ENCODE assay signal across 2 cellular contexts in the genomic region with DNA sequence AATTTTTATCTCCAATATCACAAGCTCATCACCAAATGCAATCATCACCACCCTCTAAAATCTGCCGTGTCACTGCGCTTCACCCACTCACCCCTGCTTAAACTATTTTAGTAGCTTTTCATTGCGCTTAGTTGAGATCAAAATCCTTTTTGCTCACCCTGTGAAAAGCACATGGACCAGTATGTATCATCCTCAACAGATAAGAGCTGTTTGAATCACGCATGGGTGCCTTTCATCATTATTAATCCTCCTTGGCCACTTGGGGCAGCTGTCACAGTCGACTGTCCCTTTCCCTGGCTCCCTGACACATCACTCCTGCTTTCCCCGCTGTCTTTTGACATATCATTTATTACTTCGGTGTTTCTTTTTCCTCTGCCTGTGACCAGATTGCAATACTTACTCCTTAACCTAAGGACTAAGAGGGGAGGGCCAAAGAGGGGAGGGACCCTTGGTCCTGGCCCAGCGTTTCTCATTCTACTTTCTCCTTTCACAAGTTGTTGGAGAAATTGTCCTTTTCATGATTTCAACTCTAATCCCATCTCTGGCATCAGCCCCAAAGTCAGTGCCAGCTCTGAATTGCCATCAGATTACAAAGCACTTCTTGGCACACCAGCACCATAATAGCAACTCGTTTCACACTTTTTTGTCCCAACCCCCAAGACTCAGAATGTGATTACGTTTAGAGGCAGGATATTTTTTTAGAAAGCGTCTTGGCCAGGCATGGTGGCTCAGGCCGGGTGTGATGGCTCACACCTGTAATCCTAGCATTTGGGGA.
TF ChIP-seq lines count a peak whose summit lies in the region.

No MANE protein-coding gene starts in this region.

TF ChIP-seq in HEK293, 187 proteins besides CTCF, POLR2A, EP300 and RAD21:
- TF ChIP-seq ZNF16 (tag by site-specific recombination; IDR thresholded peaks at IDR 0.05; ENCODE audit: low read depth): no peak
- peak; percentile 93 for TF ChIP-seq PRDM1 (tag by site-specific recombination; IDR thresholded peaks at IDR 0.05)

TF ChIP-seq in HepG2, 621 proteins besides CTCF, POLR2A, EP300 and RAD21:
- TF ChIP-seq NKX3-1 (CRISPR knock-in tag; IDR thresholded peaks at IDR 0.05) (no peak), NFE2 (CRISPR knock-in tag; IDR thresholded peaks at IDR 0.05) (no peak), MYC (CRISPR knock-in tag; IDR thresholded peaks at IDR 0.05; ENCODE audit: borderline replicate concordance) (no peak), ZSCAN25 (CRISPR knock-in tag; IDR thresholded peaks at IDR 0.05) (no peak), HDAC6 (IDR thresholded peaks at IDR 0.05; ENCODE audit: low read depth, low read length) (no peak), SMC3 (IDR thresholded peaks at IDR 0.05; ENCODE audit: low read length) (peak; percentile 17; the same call in 1 of the 2 replicates), U2AF1 (optimal IDR thresholded peaks at IDR 0.05; ENCODE audit: low read depth, low read length) (no peak), STAG1 (CRISPR knock-in tag; IDR thresholded peaks at IDR 0.05) (peak; percentile 39; the same call in 1 of the 2 replicates), ZNF101 (CRISPR knock-in tag; IDR thresholded peaks at IDR 0.05; ENCODE audit: borderline replicate concordance, low read depth) (no peak), NFKBIZ (CRISPR knock-in tag; IDR thresholded peaks at IDR 0.05) (no peak), ZNF282 (IDR thresholded peaks at IDR 0.05; ENCODE audit: partially characterized antibody) (no peak), ZBTB21 (CRISPR knock-in tag; IDR thresholded peaks at IDR 0.05) (no peak), ZNF598 (CRISPR knock-in tag; IDR thresholded peaks at IDR 0.05; ENCODE audit: borderline replicate concordance) (no peak), ZNF768 (CRISPR knock-in tag; IDR thresholded peaks at IDR 0.05) (no peak), ETV6 (CRISPR knock-in tag; conservative IDR thresholded peaks at IDR 0.05) (no peak), TMF1 (CRISPR knock-in tag; IDR thresholded peaks at IDR 0.05; ENCODE audit: low read depth) (no peak), ZNF672 (CRISPR knock-in tag; IDR thresholded peaks at IDR 0.05) (no peak), TRIM24 (CRISPR knock-in tag; IDR thresholded peaks at IDR 0.05) (no peak)
- TF ChIP-seq, protein P1, sequence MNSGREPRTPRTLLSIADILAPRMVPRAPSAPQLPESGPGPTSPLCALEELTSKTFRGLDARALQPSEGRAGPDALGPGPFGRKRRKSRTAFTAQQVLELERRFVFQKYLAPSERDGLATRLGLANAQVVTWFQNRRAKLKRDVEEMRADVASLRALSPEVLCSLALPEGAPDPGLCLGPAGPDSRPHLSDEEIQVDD (CRISPR knock-in tag; IDR thresholded peaks at IDR 0.05; ENCODE audit: borderline replicate concordance): no peak
- TF ChIP-seq, protein P2, sequence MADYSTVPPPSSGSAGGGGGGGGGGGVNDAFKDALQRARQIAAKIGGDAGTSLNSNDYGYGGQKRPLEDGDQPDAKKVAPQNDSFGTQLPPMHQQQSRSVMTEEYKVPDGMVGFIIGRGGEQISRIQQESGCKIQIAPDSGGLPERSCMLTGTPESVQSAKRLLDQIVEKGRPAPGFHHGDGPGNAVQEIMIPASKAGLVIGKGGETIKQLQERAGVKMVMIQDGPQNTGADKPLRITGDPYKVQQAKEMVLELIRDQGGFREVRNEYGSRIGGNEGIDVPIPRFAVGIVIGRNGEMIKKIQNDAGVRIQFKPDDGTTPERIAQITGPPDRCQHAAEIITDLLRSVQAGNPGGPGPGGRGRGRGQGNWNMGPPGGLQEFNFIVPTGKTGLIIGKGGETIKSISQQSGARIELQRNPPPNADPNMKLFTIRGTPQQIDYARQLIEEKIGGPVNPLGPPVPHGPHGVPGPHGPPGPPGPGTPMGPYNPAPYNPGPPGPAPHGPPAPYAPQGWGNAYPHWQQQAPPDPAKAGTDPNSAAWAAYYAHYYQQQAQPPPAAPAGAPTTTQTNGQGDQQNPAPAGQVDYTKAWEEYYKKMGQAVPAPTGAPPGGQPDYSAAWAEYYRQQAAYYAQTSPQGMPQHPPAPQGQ (CRISPR knock-in tag; IDR thresholded peaks at IDR 0.05; ENCODE audit: borderline replicate concordance): no peak
- TF ChIP-seq, protein P3, sequence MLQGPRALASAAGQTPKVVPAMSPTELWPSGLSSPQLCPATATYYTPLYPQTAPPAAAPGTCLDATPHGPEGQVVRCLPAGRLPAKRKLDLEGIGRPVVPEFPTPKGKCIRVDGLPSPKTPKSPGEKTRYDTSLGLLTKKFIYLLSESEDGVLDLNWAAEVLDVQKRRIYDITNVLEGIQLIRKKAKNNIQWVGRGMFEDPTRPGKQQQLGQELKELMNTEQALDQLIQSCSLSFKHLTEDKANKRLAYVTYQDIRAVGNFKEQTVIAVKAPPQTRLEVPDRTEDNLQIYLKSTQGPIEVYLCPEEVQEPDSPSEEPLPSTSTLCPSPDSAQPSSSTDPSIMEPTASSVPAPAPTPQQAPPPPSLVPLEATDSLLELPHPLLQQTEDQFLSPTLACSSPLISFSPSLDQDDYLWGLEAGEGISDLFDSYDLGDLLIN (CRISPR knock-in tag; IDR thresholded peaks at IDR 0.05; ENCODE audit: borderline replicate concordance): no peak
- TF ChIP-seq, protein P4, sequence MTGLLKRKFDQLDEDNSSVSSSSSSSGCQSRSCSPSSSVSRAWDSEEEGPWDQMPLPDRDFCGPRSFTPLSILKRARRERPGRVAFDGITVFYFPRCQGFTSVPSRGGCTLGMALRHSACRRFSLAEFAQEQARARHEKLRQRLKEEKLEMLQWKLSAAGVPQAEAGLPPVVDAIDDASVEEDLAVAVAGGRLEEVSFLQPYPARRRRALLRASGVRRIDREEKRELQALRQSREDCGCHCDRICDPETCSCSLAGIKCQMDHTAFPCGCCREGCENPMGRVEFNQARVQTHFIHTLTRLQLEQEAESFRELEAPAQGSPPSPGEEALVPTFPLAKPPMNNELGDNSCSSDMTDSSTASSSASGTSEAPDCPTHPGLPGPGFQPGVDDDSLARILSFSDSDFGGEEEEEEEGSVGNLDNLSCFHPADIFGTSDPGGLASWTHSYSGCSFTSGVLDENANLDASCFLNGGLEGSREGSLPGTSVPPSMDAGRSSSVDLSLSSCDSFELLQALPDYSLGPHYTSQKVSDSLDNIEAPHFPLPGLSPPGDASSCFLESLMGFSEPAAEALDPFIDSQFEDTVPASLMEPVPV (CRISPR knock-in tag; IDR thresholded peaks at IDR 0.05): no peak
- TF ChIP-seq, protein P5, sequence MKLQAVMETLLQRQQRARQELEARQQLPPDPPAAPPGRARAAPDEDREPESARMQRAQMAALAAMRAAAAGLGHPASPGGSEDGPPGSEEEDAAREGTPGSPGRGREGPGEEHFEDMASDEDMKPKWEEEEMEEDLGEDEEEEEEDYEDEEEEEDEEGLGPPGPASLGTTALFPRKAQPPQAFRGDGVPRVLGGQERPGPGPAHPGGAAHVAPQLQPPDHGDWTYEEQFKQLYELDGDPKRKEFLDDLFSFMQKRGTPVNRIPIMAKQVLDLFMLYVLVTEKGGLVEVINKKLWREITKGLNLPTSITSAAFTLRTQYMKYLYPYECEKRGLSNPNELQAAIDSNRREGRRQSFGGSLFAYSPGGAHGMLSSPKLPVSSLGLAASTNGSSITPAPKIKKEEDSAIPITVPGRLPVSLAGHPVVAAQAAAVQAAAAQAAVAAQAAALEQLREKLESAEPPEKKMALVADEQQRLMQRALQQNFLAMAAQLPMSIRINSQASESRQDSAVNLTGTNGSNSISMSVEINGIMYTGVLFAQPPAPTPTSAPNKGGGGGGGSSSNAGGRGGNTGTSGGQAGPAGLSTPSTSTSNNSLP (IDR thresholded peaks at IDR 0.05; ENCODE audit: low read depth, low read length): peak; percentile 48; the same call in 1 of the 2 replicates
